14 cellular contexts compared by ENCODE assay signal in genomic region chr1:91700332-91700731, GRCh38.
DNase-seq lines count a peak whose midpoint lies in the region; ATAC-seq and TF ChIP-seq lines count a peak whose summit lies in the region.
"Had no signal": no experiment of that assay in that cellular context is flagged by ENCODE, and none has a peak within 500 bp of the region (broad histone marks: within the 10 kb centered on the region; RNA-seq: fewer than 3 reads in every experiment).

No MANE protein-coding gene starts in this region.

- H4K91ac ChIP-seq in neuronal stem cell (ENCODE audit: low read depth, low read length, poor library complexity) = no peak overlapping the region

- POLR2A ChIA-PET in SK-N-SH (lab: Yijun Ruan, JAX) = no interaction called here

- H3K27me3 ChIP-seq in SK-N-SH (ENCODE audit: insufficient read depth) = peaks cover 14% of the 10 kb centered on the region; the same call in 1 of the 2 replicates
- H3K27me3 ChIP-seq in adipocyte (replicated peaks; ENCODE audit: control insufficient read depth, insufficient read depth, low read length) = no peaks in the 10 kb centered on the region
- H3K27me3 ChIP-seq in subcutaneous abdominal adipose tissue (ENCODE audit: control insufficient read depth in 5 of 5, insufficient read depth in 4 of 5, low read length in 5 of 5) = no peaks in the 10 kb centered on the region
- no peaks in the 10 kb centered on the region for H3K27me3 ChIP-seq in neuronal stem cell (ENCODE audit: control insufficient read depth in 3 of 3, insufficient read depth in 3 of 3, low read depth in 1 of 3, low read length in 3 of 3)

- no peaks in the 10 kb centered on the region for H3K36me3 ChIP-seq in SK-N-SH (replicated peaks in 1 of 2; ENCODE audit: control insufficient read depth in 1 of 2, insufficient read depth in 2 of 2, low read length in 1 of 2)
- H3K36me3 ChIP-seq in adipocyte (ENCODE audit: control insufficient read depth, insufficient read depth, low read length, severe bottlenecking) = peaks cover 43% of the 10 kb centered on the region
- H3K36me3 ChIP-seq in subcutaneous abdominal adipose tissue (ENCODE audit: control insufficient read depth in 5 of 5, insufficient read depth in 5 of 5, low read length in 5 of 5) = peaks cover 1 to 36% (median 12%) of the 10 kb centered on the region in 5 donors
- no peaks in the 10 kb centered on the region for H3K36me3 ChIP-seq in neuronal stem cell (replicated peaks in 1 of 2; ENCODE audit: control insufficient read depth in 2 of 2, insufficient read depth in 2 of 2, low read length in 2 of 2)
- H3K36me3 ChIP-seq: thoracic aorta had no signal

- peak overlapping the region in 1 of 2 experiments; percentile 27; a peak in 1 of 4 replicates for H3K27ac ChIP-seq in SK-N-SH (ENCODE audit: low read depth in 2 of 2, low read length in 1 of 2)
- peak overlapping the region; percentile 94 for H3K27ac ChIP-seq in subcutaneous abdominal adipose tissue (ENCODE audit: low read depth, low read length)
- H3K27ac ChIP-seq in neuronal stem cell (replicated peaks; ENCODE audit: low read length) = no peak overlapping the region
- H3K27ac ChIP-seq: 22Rv1, thoracic aorta had no signal

- no peak for TF ChIP-seq RAD21 in SK-N-SH (IDR thresholded peaks at IDR 0.05; ENCODE audit: low read length)

- no peaks in the 10 kb centered on the region for H3K9me2 ChIP-seq in SK-N-SH

- DNase-seq in SK-N-SH (no peak), adipocyte (ENCODE audit: low read depth) (peak; percentile 69), fibroblast of villous mesenchyme (ENCODE audit: low read depth) (peak; percentile 33), NCI-H526 treated with DMSO at 0.1 percent for 48 hours (lab: John Stamatoyannopoulos, UW) (no peak), neuronal stem cell (ENCODE audit: low spot score) (no peak)
- DNase-seq: activated CD4-positive, alpha-beta memory T cell treated with anti-CD3 and anti-CD28 coated beads for 36 hours; activated gamma-delta T cell; DMS53; hippocampal formation had no signal

- CTCF ChIA-PET in SK-N-SH (lab: Yijun Ruan, JAX) = no interaction called here

- H3K23ac ChIP-seq in neuronal stem cell (ENCODE audit: low read depth, low read length, poor library complexity) = no peak overlapping the region

- no peaks in the 10 kb centered on the region for H3K4me1 ChIP-seq in SK-N-SH (ENCODE audit: control insufficient read depth in 1 of 2, insufficient read depth in 2 of 2, low read depth in 1 of 2, low read length in 1 of 2)
- peaks cover 79% of the 10 kb centered on the region for H3K4me1 ChIP-seq in adipocyte (ENCODE audit: control insufficient read depth, insufficient read depth, low read length)
- H3K4me1 ChIP-seq in subcutaneous abdominal adipose tissue (ENCODE audit: control insufficient read depth in 5 of 5, insufficient read depth in 5 of 5, low read length in 5 of 5) = peaks cover 3 to 59% (median 54%) of the 10 kb centered on the region in 5 donors
- H3K4me1 ChIP-seq in neuronal stem cell (ENCODE audit: control insufficient read depth in 2 of 2, insufficient read depth in 1 of 2, low read depth in 1 of 2, low read length in 2 of 2) = peaks cover 4 to 8% of the 10 kb centered on the region in 2 donors

- no peak for ATAC-seq in SK-N-SH treated with all-trans-retinoic acid at 6 μM for 48 hours
- ATAC-seq in HG03342 (IDR thresholded peaks at IDR 0.05; ENCODE audit: unreplicated experiment) = no peak

- H2BK15ac ChIP-seq in neuronal stem cell (ENCODE audit: low read length) = no peak overlapping the region

- no peak overlapping the region for H3K4me2 ChIP-seq in SK-N-SH
- H3K4me2 ChIP-seq in neuronal stem cell (ENCODE audit: insufficient read depth, low read length, poor library complexity, severe bottlenecking) = no peak overlapping the region

- no peak for TF ChIP-seq EP300 in SK-N-SH (IDR thresholded peaks at IDR 0.05; ENCODE audit: borderline replicate concordance in 1 of 2, low read depth in 1 of 2, low read length in 1 of 2)

- TF ChIP-seq CTCF in SK-N-SH (IDR thresholded peaks at IDR 0.05) (peak; percentile 22), fibroblast of villous mesenchyme (IDR thresholded peaks at IDR 0.05; ENCODE audit: insufficient read depth, low read depth, low read length) (peak; percentile 32)

- H3F3A ChIP-seq in SK-N-SH (replicated peaks; ENCODE audit: insufficient read depth) = no peaks in the 10 kb centered on the region

- H3K18ac ChIP-seq in neuronal stem cell (ENCODE audit: low read length) = no peak overlapping the region

- H2AFZ ChIP-seq in SK-N-SH (ENCODE audit: low read depth) = no peak overlapping the region
- H2AFZ ChIP-seq in neuronal stem cell (ENCODE audit: low read length) = no peak overlapping the region

- H2BK5ac ChIP-seq in neuronal stem cell (ENCODE audit: low read length) = no peak overlapping the region

- H3K9me3 ChIP-seq in SK-N-SH (no peaks in the 10 kb centered on the region), adipocyte (ENCODE audit: control insufficient read depth, low read length) (no peaks in the 10 kb centered on the region), subcutaneous abdominal adipose tissue (ENCODE audit: control insufficient read depth in 5 of 5, low read length in 5 of 5) (no peaks in the 10 kb centered on the region), neuronal stem cell (replicated peaks in 1 of 2; ENCODE audit: control insufficient read depth in 2 of 2, insufficient read depth in 1 of 2, low read depth in 1 of 2, low read length in 2 of 2) (no peaks in the 10 kb centered on the region)
- H3K9me3 ChIP-seq: thoracic aorta had no signal

- no peak overlapping the region for H3K4me3 ChIP-seq in SK-N-SH (ENCODE audit: low read depth in 2 of 2, low read length in 1 of 2)
- H3K4me3 ChIP-seq in adipocyte (ENCODE audit: low read length) = peak overlapping the region; percentile 41
- no peak overlapping the region for H3K4me3 ChIP-seq in fibroblast of villous mesenchyme (ENCODE audit: low read depth, low read length)
- no peak overlapping the region for H3K4me3 ChIP-seq in subcutaneous abdominal adipose tissue (ENCODE audit: low read depth in 1 of 5, low read length in 5 of 5)
- H3K4me3 ChIP-seq in neuronal stem cell (ENCODE audit: low read length in 2 of 2) = no peak overlapping the region
- H3K4me3 ChIP-seq: thoracic aorta had no signal

- no peak overlapping the region for H3K14ac ChIP-seq in neuronal stem cell (ENCODE audit: low read length)

- H3K9ac ChIP-seq in SK-N-SH (no peak overlapping the region), adipocyte (ENCODE audit: low read length) (peak overlapping the region; percentile 80), subcutaneous abdominal adipose tissue (ENCODE audit: low read length in 5 of 5) (no peak overlapping the region), neuronal stem cell (ENCODE audit: low read depth, low read length, poor library complexity) (no peak overlapping the region)

- H2BK12ac ChIP-seq in neuronal stem cell (ENCODE audit: low read length) = no peak overlapping the region

- H3K4ac ChIP-seq in neuronal stem cell (ENCODE audit: low read length) = no peak overlapping the region

- no peak overlapping the region for H4K8ac ChIP-seq in neuronal stem cell (ENCODE audit: low read depth, low read length)

- no peaks in the 10 kb centered on the region for H4K20me1 ChIP-seq in SK-N-SH (ENCODE audit: insufficient read depth)

- H2BK120ac ChIP-seq in neuronal stem cell (ENCODE audit: low read depth, low read length) = no peak overlapping the region

- no peaks in the 10 kb centered on the region for H3K79me1 ChIP-seq in neuronal stem cell (ENCODE audit: low read depth, low read length)

- 35% methylated on average over 2 of the region's 2 CpGs for WGBS in SK-N-SH (ENCODE audit: low lambda C conversion rate)
- no CpG with 5 or more reads among the region's 2 CpGs for WGBS in neuronal stem cell (ENCODE audit: extremely low coverage in 2 of 2, insufficient read length in 2 of 2, insufficient replicate concordance in 1 of 2), 2 donors

- H2AK5ac ChIP-seq in neuronal stem cell (ENCODE audit: low read depth, low read length) = no peak overlapping the region

- no peaks in the 10 kb centered on the region for H3K79me2 ChIP-seq in SK-N-SH (ENCODE audit: insufficient read depth)

TF ChIP-seq in SK-N-SH, 30 proteins besides CTCF, POLR2A, EP300 and RAD21 (continues in another document):
- TF ChIP-seq FOXM1 (IDR thresholded peaks at IDR 0.05; ENCODE audit: low read depth) (no peak), RCOR1 (IDR thresholded peaks at IDR 0.05; ENCODE audit: low read length) (no peak), NRF1 (IDR thresholded peaks at IDR 0.05; ENCODE audit: low read depth, low read length) (no peak), MXI1 (IDR thresholded peaks at IDR 0.05; ENCODE audit: low read depth, low read length) (no peak), MEF2A (IDR thresholded peaks at IDR 0.05; ENCODE audit: borderline replicate concordance, low read depth) (no peak), YY1 (IDR thresholded peaks at IDR 0.05; ENCODE audit: low read depth) (no peak), TCF12 (IDR thresholded peaks at IDR 0.05) (no peak)

TF ChIP-seq in SK-N-SH treated with all-trans-retinoic acid at 6 μM for 48 hours, 23 proteins besides CTCF, POLR2A, EP300 and RAD21 (continues in another document):
- TF ChIP-seq OSR1 (CRISPR knock-in tag; IDR thresholded peaks at IDR 0.05) (no peak), TOX (CRISPR knock-in tag; IDR thresholded peaks at IDR 0.05; ENCODE audit: borderline replicate concordance) (no peak), ARNTL (CRISPR knock-in tag; IDR thresholded peaks at IDR 0.05; ENCODE audit: borderline replicate concordance, low read depth) (no peak), ISL1 (CRISPR knock-in tag; IDR thresholded peaks at IDR 0.05) (no peak)
- TF ChIP-seq, protein P1, sequence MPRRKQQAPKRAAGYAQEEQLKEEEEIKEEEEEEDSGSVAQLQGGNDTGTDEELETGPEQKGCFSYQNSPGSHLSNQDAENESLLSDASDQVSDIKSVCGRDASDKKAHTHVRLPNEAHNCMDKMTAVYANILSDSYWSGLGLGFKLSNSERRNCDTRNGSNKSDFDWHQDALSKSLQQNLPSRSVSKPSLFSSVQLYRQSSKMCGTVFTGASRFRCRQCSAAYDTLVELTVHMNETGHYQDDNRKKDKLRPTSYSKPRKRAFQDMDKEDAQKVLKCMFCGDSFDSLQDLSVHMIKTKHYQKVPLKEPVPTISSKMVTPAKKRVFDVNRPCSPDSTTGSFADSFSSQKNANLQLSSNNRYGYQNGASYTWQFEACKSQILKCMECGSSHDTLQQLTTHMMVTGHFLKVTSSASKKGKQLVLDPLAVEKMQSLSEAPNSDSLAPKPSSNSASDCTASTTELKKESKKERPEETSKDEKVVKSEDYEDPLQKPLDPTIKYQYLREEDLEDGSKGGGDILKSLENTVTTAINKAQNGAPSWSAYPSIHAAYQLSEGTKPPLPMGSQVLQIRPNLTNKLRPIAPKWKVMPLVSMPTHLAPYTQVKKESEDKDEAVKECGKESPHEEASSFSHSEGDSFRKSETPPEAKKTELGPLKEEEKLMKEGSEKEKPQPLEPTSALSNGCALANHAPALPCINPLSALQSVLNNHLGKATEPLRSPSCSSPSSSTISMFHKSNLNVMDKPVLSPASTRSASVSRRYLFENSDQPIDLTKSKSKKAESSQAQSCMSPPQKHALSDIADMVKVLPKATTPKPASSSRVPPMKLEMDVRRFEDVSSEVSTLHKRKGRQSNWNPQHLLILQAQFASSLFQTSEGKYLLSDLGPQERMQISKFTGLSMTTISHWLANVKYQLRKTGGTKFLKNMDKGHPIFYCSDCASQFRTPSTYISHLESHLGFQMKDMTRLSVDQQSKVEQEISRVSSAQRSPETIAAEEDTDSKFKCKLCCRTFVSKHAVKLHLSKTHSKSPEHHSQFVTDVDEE (CRISPR knock-in tag; IDR thresholded peaks at IDR 0.05) = no peak

Comparison
In these comparisons a context has a peak if more than half of its experiments do, and no peak if none do; other contexts are left out.
1. DNase-seq: peak in adipocyte (single experiment) and fibroblast of villous mesenchyme (single experiment); none in SK-N-SH (single experiment), NCI-H526 treated with DMSO at 0.1 percent for 48 hours (single experiment) and neuronal stem cell (single experiment).